In genomic region chr5:156182174-156182967, GRCh38 we compare ENCODE assay signal across 27 cellular contexts.
"Had no signal": no experiment of that assay in that cellular context is flagged by ENCODE, and none has a peak within 500 bp of the region (broad histone marks: within the 10 kb centered on the region; RNA-seq: fewer than 3 reads in every experiment).

No MANE protein-coding gene starts in this region.

- H3K4me1 ChIP-seq: suprapubic skin, upper lobe of right lung had no signal

- H3K27me3 Mint-ChIP-seq: activated naive CD8-positive, alpha-beta T cell treated with anti-CD3 and anti-CD28 coated beads for 36 hours; effector memory CD8-positive, alpha-beta T cell had no signal

- H3K4me1 Mint-ChIP-seq: activated naive CD8-positive, alpha-beta T cell treated with anti-CD3 and anti-CD28 coated beads for 36 hours; naive thymus-derived CD8-positive, alpha-beta T cell had no signal

- DNase-seq: activated CD4-positive, alpha-beta T cell treated with anti-CD3 and anti-CD28 coated beads for 48 hours; activated CD4-positive, alpha-beta T cell treated with anti-CD3 and anti-CD28 coated beads, Interleukin-2, amount 50 U/mL, for 48 hours; activated CD8-positive, alpha-beta memory T cell treated with anti-CD3 and anti-CD28 coated beads for 24 hours; activated effector memory CD4-positive, alpha-beta T cell treated with anti-CD3 and anti-CD28 coated beads, Interleukin-2, amount 50 U/mL, for 16 hours; activated naive CD4-positive, alpha-beta T cell treated with anti-CD3 and anti-CD28 coated beads for 36 hours; activated naive CD8-positive, alpha-beta T cell treated with anti-CD3 and anti-CD28 coated beads for 36 hours; brain microvascular endothelial cell; effector memory CD8-positive, alpha-beta T cell; foreskin melanocyte; islet precursor cell; left colon; naive thymus-derived CD8-positive, alpha-beta T cell; occipital lobe; right cardiac atrium; stimulated activated CD4-positive, alpha-beta T cell treated with anti-CD3 and anti-CD28 coated beads, Interleukin-15, amount 100 ng/mL, for 24 hours; stimulated activated CD4-positive, alpha-beta T cell treated with anti-CD3 and anti-CD28 coated beads, Interleukin-2, amount 100 ng/mL, for 24 hours; stimulated activated naive CD4-positive, alpha-beta T cell; T-helper 9 cell; tibial artery; upper lobe of right lung had no signal

- H3K27ac Mint-ChIP-seq: activated naive CD4-positive, alpha-beta T cell treated with anti-CD3 and anti-CD28 coated beads for 36 hours; activated naive CD8-positive, alpha-beta T cell treated with anti-CD3 and anti-CD28 coated beads for 36 hours; effector memory CD8-positive, alpha-beta T cell; naive thymus-derived CD8-positive, alpha-beta T cell; neural progenitor cell; T-helper 1 cell treated with Interleukin-12 subunit alpha and Interleukin-12 subunit beta and Interleukin-4 antibody, amounts not matched to agents 30 μg/mL and 1 μg/mL, for 36 hours had no signal

- H3K4me3 Mint-ChIP-seq: activated naive CD4-positive, alpha-beta T cell treated with anti-CD3 and anti-CD28 coated beads for 36 hours; activated naive CD8-positive, alpha-beta T cell treated with anti-CD3 and anti-CD28 coated beads for 36 hours; effector memory CD8-positive, alpha-beta T cell; naive thymus-derived CD8-positive, alpha-beta T cell; neural progenitor cell; T-helper 1 cell treated with Interleukin-12 subunit alpha and Interleukin-12 subunit beta and Interleukin-4 antibody, amounts not matched to agents 30 μg/mL and 1 μg/mL, for 36 hours had no signal

- ATAC-seq: activated CD4-positive, CD25-positive, alpha-beta regulatory T cell treated with anti-CD3 and anti-CD28 coated beads, Interleukin-2, amount 50 U/mL, for 24 hours; effector memory CD8-positive, alpha-beta T cell; left colon; naive thymus-derived CD8-positive, alpha-beta T cell; right cardiac atrium; upper lobe of right lung had no signal

- H3K4me3 ChIP-seq: ascending aorta, coronary artery, neural progenitor cell, suprapubic skin, tibial artery, upper lobe of right lung had no signal

- H3K27me3 ChIP-seq: ascending aorta, brain microvascular endothelial cell, neural progenitor cell, suprapubic skin, tibial artery, upper lobe of right lung had no signal

- H3K36me3 Mint-ChIP-seq: activated naive CD8-positive, alpha-beta T cell treated with anti-CD3 and anti-CD28 coated beads for 36 hours; naive thymus-derived CD8-positive, alpha-beta T cell; neural progenitor cell had no signal

- H3K4me2 ChIP-seq: neural progenitor cell had no signal

- H2AFZ ChIP-seq: neural progenitor cell had no signal

- H3K9me3 Mint-ChIP-seq: activated naive CD4-positive, alpha-beta T cell treated with anti-CD3 and anti-CD28 coated beads for 36 hours; activated naive CD8-positive, alpha-beta T cell treated with anti-CD3 and anti-CD28 coated beads for 36 hours; effector memory CD8-positive, alpha-beta T cell; T-helper 1 cell treated with Interleukin-12 subunit alpha and Interleukin-12 subunit beta and Interleukin-4 antibody, amounts not matched to agents 30 μg/mL and 1 μg/mL, for 36 hours had no signal

- H3K9me3 ChIP-seq: suprapubic skin had no signal

- H3K27ac ChIP-seq: ascending aorta, brain microvascular endothelial cell, coronary artery, neural progenitor cell, suprapubic skin, tibial artery, upper lobe of right lung, VCaP had no signal

- H3K36me3 ChIP-seq: ascending aorta, brain microvascular endothelial cell, neural progenitor cell, suprapubic skin, tibial artery, upper lobe of right lung had no signal
